ENCODE assay signal across 22 cellular contexts in genomic region chr6:22145294-22145693, GRCh38.
DNase-seq lines count a peak whose midpoint lies in the region; ATAC-seq and TF ChIP-seq lines count a peak whose summit lies in the region.
"Had no signal": no experiment of that assay in that cellular context is flagged by ENCODE, and none has a peak within 500 bp of the region (broad histone marks: within the 10 kb centered on the region; RNA-seq: fewer than 3 reads in every experiment).

No MANE protein-coding gene starts in this region.

- H3K9me3 Mint-ChIP-seq in MCF 10A (ENCODE audit: unreplicated experiment): no peaks in the 10 kb centered on the region
- H3K9me3 Mint-ChIP-seq: activated CD4-positive, alpha-beta memory T cell treated with anti-CD3 and anti-CD28 coated beads, Interleukin-2, amount 10 ng/mL, durations not matched to agents 7 days and 5 days; activated T-cell treated with anti-CD3 and anti-CD28 coated beads, Interleukin-2, amount 50 U/mL, for 4 hours; H9; T-helper 1 cell treated with Interleukin-12 subunit alpha and Interleukin-12 subunit beta and Interleukin-4 antibody, amounts not matched to agents 30 μg/mL and 1 μg/mL, for 36 hours had no signal

- H3K4me1 Mint-ChIP-seq in MCF 10A (ENCODE audit: insufficient read depth, unreplicated experiment): peaks cover 11% of the 10 kb centered on the region
- H3K4me1 Mint-ChIP-seq: activated CD4-positive, alpha-beta memory T cell treated with anti-CD3 and anti-CD28 coated beads, Interleukin-2, amount 10 ng/mL, durations not matched to agents 7 days and 5 days had no signal

- H3K4me3 Mint-ChIP-seq in MCF 10A (ENCODE audit: unreplicated experiment): no peak overlapping the region
- H3K4me3 Mint-ChIP-seq: activated CD4-positive, alpha-beta memory T cell treated with anti-CD3 and anti-CD28 coated beads, Interleukin-2, amount 10 ng/mL, durations not matched to agents 7 days and 5 days; activated naive CD4-positive, alpha-beta T cell treated with anti-CD3 and anti-CD28 coated beads, Interleukin-2, amount 50 U/mL, for 24 hours; activated T-cell treated with anti-CD3 and anti-CD28 coated beads, Interleukin-2, amount 50 U/mL, for 4 hours; T-helper 1 cell treated with Interleukin-12 subunit alpha and Interleukin-12 subunit beta and Interleukin-4 antibody, amounts not matched to agents 30 μg/mL and 1 μg/mL, for 36 hours; type B pancreatic cell had no signal

- BruUV-seq in MCF 10A (replicated peaks; lab: Mats Ljungman, UMichigan): no TSS peak

- H3K27me3 ChIP-seq in dorsolateral prefrontal cortex: no peaks in the 10 kb centered on the region

- intact Hi-C loops in dorsolateral prefrontal cortex (cut with DNase I): loop anchor here (5.0 to 10.0 kb wide), 4 partner anchors 210 to 1580 kb away; no protein-coding TSS in a partner anchor
- intact Hi-C loops in MCF 10A (cut with micrococcal nuclease): loop anchor here (10.0 kb wide), 1 partner anchor 550 kb away; the partner anchor contains the start of gene SOX4

- no peak for TF ChIP-seq CTCF in dorsolateral prefrontal cortex (IDR thresholded peaks at IDR 0.05 in 54 of 56, conservative IDR thresholded peaks at IDR 0.05 in 2 of 56; ENCODE audit: low read depth in 1 of 56, partially characterized antibody in 56 of 56)
- no peak for TF ChIP-seq CTCF in retinal pigment epithelial cell (conservative IDR thresholded peaks at IDR 0.05; ENCODE audit: low read depth, low read length)
- no peak for TF ChIP-seq CTCF in MCF 10A (IDR thresholded peaks at IDR 0.05; ENCODE audit: unreplicated experiment)

- CTCF ChIA-PET in MCF 10A (lab: Yijun Ruan, JAX): interaction anchor here (0.6 kb wide), 2 partner anchors 120 to 761 kb away, joined by 3 read pairs; no protein-coding TSS in a partner anchor

- POLR2A ChIA-PET in MCF 10A (lab: Yijun Ruan, JAX): no interaction called here

- ATAC-seq in GM21367 (IDR thresholded peaks at IDR 0.05; ENCODE audit: unreplicated experiment): no peak
- ATAC-seq: activated T-cell treated with anti-CD3 and anti-CD28 coated beads, Interleukin-2, amount 50 U/mL, for 4 hours had no signal

- no peak overlapping the region for H3K27ac Mint-ChIP-seq in MCF 10A (ENCODE audit: low read depth, unreplicated experiment)
- H3K27ac Mint-ChIP-seq: activated CD4-positive, alpha-beta memory T cell treated with anti-CD3 and anti-CD28 coated beads, Interleukin-2, amount 10 ng/mL, durations not matched to agents 7 days and 5 days; CD14-positive monocyte; T-helper 1 cell treated with Interleukin-12 subunit alpha and Interleukin-12 subunit beta and Interleukin-4 antibody, amounts not matched to agents 30 μg/mL and 1 μg/mL, for 36 hours; type B pancreatic cell had no signal

- H3K27ac ChIP-seq in dorsolateral prefrontal cortex: peak overlapping the region in 45 of 59 donors; percentile 1 to 93 (median 84)
- H3K27ac ChIP-seq: neutrophil, WERI-Rb-1 had no signal

- H3K36me3 Mint-ChIP-seq in MCF 10A (ENCODE audit: insufficient read depth, unreplicated experiment): no peaks in the 10 kb centered on the region
- H3K36me3 Mint-ChIP-seq: CD14-positive monocyte, type B pancreatic cell had no signal

- H3K27me3 Mint-ChIP-seq in MCF 10A (ENCODE audit: insufficient read depth, unreplicated experiment): no peaks in the 10 kb centered on the region
- H3K27me3 Mint-ChIP-seq: type B pancreatic cell had no signal

- DNase-seq in NCI-H1417 (lab: John Stamatoyannopoulos, UW): peak; percentile 25 to 79 (median 51)
- DNase-seq in NCI-H1417 treated with DMSO at 0.1 percent for 48 hours (lab: John Stamatoyannopoulos, UW): no peak
- DNase-seq in NCI-H146 treated with DMSO at 0.1 percent for 48 hours (lab: John Stamatoyannopoulos, UW; ENCODE audit: unreplicated experiment): peak; percentile 52
- no peak for DNase-seq in dorsolateral prefrontal cortex
- peak; percentile 19 for DNase-seq in retinal pigment epithelial cell (ENCODE audit: low read depth)
- DNase-seq in MCF 10A (ENCODE audit: unreplicated experiment): no peak
- DNase-seq in activated CD4-positive, CD25-positive, alpha-beta regulatory T cell treated with anti-CD3 and anti-CD28 coated beads, Interleukin-2, amount 50 U/mL, for 72 hours: no peak
- DNase-seq: activated CD4-positive, alpha-beta memory T cell treated with anti-CD3 and anti-CD28 coated beads, Interleukin-2, amount 10 ng/mL, durations not matched to agents 7 days and 5 days; activated T-cell treated with anti-CD3 and anti-CD28 coated beads, Interleukin-2, amount 50 U/mL, for 4 hours; NCI-H1048; right cardiac atrium; stimulated activated naive CD4-positive, alpha-beta T cell; WERI-Rb-1 had no signal

- peak overlapping the region in 54 of 59 donors; percentile 47 to 86 (median 72) for H3K4me3 ChIP-seq in dorsolateral prefrontal cortex
- H3K4me3 ChIP-seq in retinal pigment epithelial cell (ENCODE audit: low read length): no peak overlapping the region
- H3K4me3 ChIP-seq: A549, K562 had no signal

Comparison
In these comparisons a context has a peak if more than half of its experiments do, and no peak if none do; other contexts are left out.
1. DNase-seq: peak in NCI-H1417 (3 of 3), NCI-H146 treated with DMSO at 0.1 percent for 48 hours (single experiment) and retinal pigment epithelial cell (single experiment); none in NCI-H1417 treated with DMSO at 0.1 percent for 48 hours (single experiment), dorsolateral prefrontal cortex (0 of 10), MCF 10A (single experiment) and activated CD4-positive, CD25-positive, alpha-beta regulatory T cell treated with anti-CD3 and anti-CD28 coated beads, Interleukin-2, amount 50 U/mL, for 72 hours (single experiment).